23 cellular contexts compared by ENCODE assay signal in the genomic region with DNA sequence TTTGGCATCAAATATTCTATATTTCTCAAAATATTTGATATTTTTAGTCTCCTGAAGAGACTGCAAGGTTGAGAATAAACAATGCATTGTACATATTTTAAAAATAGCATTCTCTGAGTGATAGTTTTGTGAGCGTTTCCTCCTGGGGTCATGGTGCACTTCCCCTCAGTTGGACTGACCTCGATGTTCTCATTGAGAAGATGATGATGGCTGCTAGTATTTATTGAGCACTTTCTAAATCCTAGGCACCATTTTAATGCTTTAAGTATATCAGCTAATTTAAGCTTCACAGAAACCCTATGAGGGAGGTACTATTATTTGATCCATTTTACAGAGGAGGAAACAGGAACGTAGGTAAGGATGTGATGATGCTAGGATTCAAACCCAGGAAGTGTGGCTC. TPM values are rescaled to one million over a fixed set of nuclear protein-coding genes. Genes with fewer than 3 reads are reported as not detected.
DNase-seq lines count a peak whose midpoint lies in the region; ATAC-seq and TF ChIP-seq lines count a peak whose summit lies in the region.
"Had no signal": no experiment of that assay in that cellular context is flagged by ENCODE, and none has a peak within 500 bp of the region (broad histone marks: within the 10 kb centered on the region; RNA-seq: fewer than 3 reads in every experiment).

No MANE protein-coding gene starts in this region.

- H3K9me3 Mint-ChIP-seq in activated B cell treated with CpG ODN at 0.5 μM for 24 hours (no peaks in the 10 kb centered on the region), memory B cell (no peaks in the 10 kb centered on the region), immature natural killer cell (no peaks in the 10 kb centered on the region)
- H3K9me3 Mint-ChIP-seq: activated naive CD8-positive, alpha-beta T cell treated with anti-CD3 and anti-CD28 coated beads, Interleukin-2, amount 10 ng/mL, durations not matched to agents 7 days and 5 days; CD4-positive, CD25-positive, alpha-beta regulatory T cell; endodermal cell had no signal

- no peak for TF ChIP-seq CTCF in activated B cell treated with CpG ODN at 0.5 μM for 24 hours (IDR thresholded peaks at IDR 0.05)

- no peaks in the 10 kb centered on the region for H4K20me1 ChIP-seq in BLaER1
- H4K20me1 ChIP-seq in Karpas-422 (ENCODE audit: insufficient read depth, low read depth, low read length): no peaks in the 10 kb centered on the region

- DNase-seq in activated B cell treated with CpG ODN at 0.5 μM for 24 hours (no peak), memory B cell (ENCODE audit: low spot score in 2 of 2) (no peak), Karpas-422 (no peak), immature natural killer cell (no peak), SK-N-DZ (ENCODE audit: low spot score) (no peak), NCI-H524 treated with DMSO at 0.1 percent for 48 hours (lab: John Stamatoyannopoulos, UW) (no peak)
- DNase-seq: ACHN; activated CD4-positive, alpha-beta T cell treated with anti-CD3 and anti-CD28 coated beads for 36 hours; activated CD8-positive, alpha-beta memory T cell treated with anti-CD3 and anti-CD28 coated beads, Interleukin-2, amount 10 ng/mL, durations not matched to agents 7 days and 5 days; activated naive CD8-positive, alpha-beta T cell treated with anti-CD3 and anti-CD28 coated beads, Interleukin-2, amount 10 ng/mL, durations not matched to agents 7 days and 5 days; CD4-positive, CD25-positive, alpha-beta regulatory T cell; DMS79; endodermal cell; left lung; MG63; NCI-H146; NCI-H2171; NCI-H526; occipital lobe; stimulated activated CD4-positive, alpha-beta T cell treated with anti-CD3 and anti-CD28 coated beads, Interleukin-15, amount 100 ng/mL, for 24 hours had no signal

- no peak overlapping the region for H3K4me3 Mint-ChIP-seq in activated B cell treated with CpG ODN at 0.5 μM for 24 hours
- peak overlapping the region; percentile 42 for H3K4me3 Mint-ChIP-seq in memory B cell
- no peak overlapping the region for H3K4me3 Mint-ChIP-seq in immature natural killer cell
- H3K4me3 Mint-ChIP-seq: activated CD4-positive, alpha-beta T cell treated with anti-CD3 and anti-CD28 coated beads for 36 hours; activated CD8-positive, alpha-beta memory T cell treated with anti-CD3 and anti-CD28 coated beads, Interleukin-2, amount 10 ng/mL, durations not matched to agents 7 days and 5 days; activated naive CD8-positive, alpha-beta T cell treated with anti-CD3 and anti-CD28 coated beads, Interleukin-2, amount 10 ng/mL, durations not matched to agents 7 days and 5 days; endodermal cell had no signal

- ATAC-seq in GM19351 (IDR thresholded peaks at IDR 0.05; ENCODE audit: unreplicated experiment) (peak; percentile 23), activated B cell treated with CpG ODN at 0.5 μM for 24 hours (ENCODE audit: low read depth) (no peak), memory B cell (ENCODE audit: low read depth) (no peak)
- ATAC-seq: activated CD4-positive, alpha-beta T cell treated with anti-CD3 and anti-CD28 coated beads for 36 hours; activated CD8-positive, alpha-beta memory T cell treated with anti-CD3 and anti-CD28 coated beads, Interleukin-2, amount 10 ng/mL, durations not matched to agents 7 days and 5 days; left lung; Right ventricle myocardium inferior had no signal

- H3K27me3 Mint-ChIP-seq in activated B cell treated with CpG ODN at 0.5 μM for 24 hours (no peaks in the 10 kb centered on the region), memory B cell (no peaks in the 10 kb centered on the region), immature natural killer cell (ENCODE audit: low read depth in 3 of 3) (peaks cover 0 to 6% (median 4%) of the 10 kb centered on the region in 3 donors)
- H3K27me3 Mint-ChIP-seq: activated CD4-positive, alpha-beta T cell treated with anti-CD3 and anti-CD28 coated beads for 36 hours; activated CD8-positive, alpha-beta memory T cell treated with anti-CD3 and anti-CD28 coated beads, Interleukin-2, amount 10 ng/mL, durations not matched to agents 7 days and 5 days; CD4-positive, CD25-positive, alpha-beta regulatory T cell had no signal

- intact Hi-C loops in activated B cell treated with CpG ODN at 0.5 μM for 24 hours (cut with micrococcal nuclease): no loop called here

- H3K4me1 Mint-ChIP-seq in activated B cell treated with CpG ODN at 0.5 μM for 24 hours: peaks cover 75% of the 10 kb centered on the region
- H3K4me1 Mint-ChIP-seq in memory B cell: peaks cover 57% of the 10 kb centered on the region
- peaks cover 31 to 33% of the 10 kb centered on the region in 2 donors for H3K4me1 Mint-ChIP-seq in immature natural killer cell

- H3K36me3 ChIP-seq in BLaER1: no peaks in the 10 kb centered on the region
- H3K36me3 ChIP-seq in Karpas-422 (ENCODE audit: insufficient read depth, low read length): no peaks in the 10 kb centered on the region
- H3K36me3 ChIP-seq: left lung, MG63 had no signal

- H3K27me3 ChIP-seq in BLaER1 (no peaks in the 10 kb centered on the region), Karpas-422 (ENCODE audit: low read length) (no peaks in the 10 kb centered on the region)
- H3K27me3 ChIP-seq: left lung, MG63 had no signal

- H3K4me3 ChIP-seq in BLaER1: no peak overlapping the region
- H3K4me3 ChIP-seq in Karpas-422 (ENCODE audit: low read length): no peak overlapping the region
- H3K4me3 ChIP-seq: left lung, MG63 had no signal

- no peaks in the 10 kb centered on the region for H3K79me2 ChIP-seq in Karpas-422 (ENCODE audit: low read length)

- no peaks in the 10 kb centered on the region for H3K36me3 Mint-ChIP-seq in activated B cell treated with CpG ODN at 0.5 μM for 24 hours (ENCODE audit: low read depth)
- no peaks in the 10 kb centered on the region for H3K36me3 Mint-ChIP-seq in memory B cell
- no peaks in the 10 kb centered on the region for H3K36me3 Mint-ChIP-seq in immature natural killer cell
- H3K36me3 Mint-ChIP-seq: activated naive CD8-positive, alpha-beta T cell treated with anti-CD3 and anti-CD28 coated beads, Interleukin-2, amount 10 ng/mL, durations not matched to agents 7 days and 5 days; CD4-positive, CD25-positive, alpha-beta regulatory T cell had no signal

- H3K9ac ChIP-seq in BLaER1 (no peak overlapping the region), Karpas-422 (ENCODE audit: low read length) (no peak overlapping the region)

- peak overlapping the region; percentile 27 for H3K27ac Mint-ChIP-seq in activated B cell treated with CpG ODN at 0.5 μM for 24 hours
- peak overlapping the region; percentile 84 for H3K27ac Mint-ChIP-seq in memory B cell
- no peak overlapping the region for H3K27ac Mint-ChIP-seq in immature natural killer cell
- H3K27ac Mint-ChIP-seq: activated naive CD8-positive, alpha-beta T cell treated with anti-CD3 and anti-CD28 coated beads, Interleukin-2, amount 10 ng/mL, durations not matched to agents 7 days and 5 days; endodermal cell had no signal

- CTCF ChIA-PET in activated B cell treated with CpG ODN at 0.5 μM for 24 hours (lab: Charles Lee): no interaction called here

- H3K9me3 ChIP-seq in BLaER1: no peaks in the 10 kb centered on the region
- H3K9me3 ChIP-seq in Karpas-422 (ENCODE audit: low read length): no peaks in the 10 kb centered on the region
- H3K9me3 ChIP-seq: left lung, MG63 had no signal

- POLR2A ChIA-PET in activated B cell treated with CpG ODN at 0.5 μM for 24 hours (lab: Charles Lee): interaction anchor here (0.7 kb wide), 1 partner anchor 53 kb away, joined by 3 read pairs; no protein-coding TSS in a partner anchor

- H3K4me2 ChIP-seq in BLaER1 (peak overlapping the region; percentile 56), Karpas-422 (ENCODE audit: low read depth, low read length, poor library complexity, severe bottlenecking) (no peak overlapping the region)

- H3K4me1 ChIP-seq in BLaER1 (peaks cover 52% of the 10 kb centered on the region), Karpas-422 (ENCODE audit: low read length) (no peaks in the 10 kb centered on the region)

- no peak overlapping the region for H2AFZ ChIP-seq in Karpas-422 (ENCODE audit: low read length)

- no peaks in the 10 kb centered on the region for H3K9me2 ChIP-seq in Karpas-422 (replicated peaks; ENCODE audit: insufficient read depth, low read length)

- no peak overlapping the region for H3K27ac ChIP-seq in BLaER1
- no peak overlapping the region for H3K27ac ChIP-seq in Karpas-422 (ENCODE audit: low read length)

RNA-seq across cellular contexts. Expression of gene DSE, which starts 18.2 kb away (rescaled TPM):
- total RNA-seq in activated B cell treated with CpG ODN at 0.5 μM for 24 hours: 22.2 and 23.4 TPM in 2 replicates
- total RNA-seq in Karpas-422 (2014; rRNA removed; shearing (Covaris generic); ENCODE audit: low replicate concordance): 5.4 and 7.5 TPM in 2 replicates
- polyA plus RNA-seq in immature natural killer cell: 1 to 10 TPM; 2.6 to 3.9 (median 3.2) TPM
- polyA plus RNA-seq in SK-N-DZ (2014; cell fraction: cytosol; rRNA removed): 15.2 and 24.1 TPM in 2 replicates
- polyA plus RNA-seq in SK-N-DZ (2014; cell fraction: nucleus; rRNA removed): 29.6 and 31.9 TPM in 2 replicates

Comparison
In these comparisons a context has a peak if more than half of its experiments do, and no peak if none do; other contexts are left out.
1. H3K27ac Mint-ChIP-seq: peak in activated B cell treated with CpG ODN at 0.5 μM for 24 hours (single experiment) and memory B cell (single experiment); none in immature natural killer cell (0 of 6).